Comparison of ENCODE assay signal across 10 cellular contexts in genomic region chr7:100825215-100825671, GRCh38. TPM values are rescaled to one million over a fixed set of nuclear protein-coding genes. Genes with fewer than 3 reads are reported as not detected.
DNase-seq lines count a peak whose midpoint lies in the region; ATAC-seq and TF ChIP-seq lines count a peak whose summit lies in the region.
"Had no signal": no experiment of that assay in that cellular context is flagged by ENCODE, and none has a peak within 500 bp of the region (broad histone marks: within the 10 kb centered on the region; RNA-seq: fewer than 3 reads in every experiment).

No MANE protein-coding gene starts in this region.

- no peak overlapping the region for H3T11ph ChIP-seq in H9 (ENCODE audit: low read length)

- H3K36me3 Mint-ChIP-seq in H9 (ENCODE audit: insufficient read depth in 1 of 3, low read depth in 3 of 3) = peaks cover 35 to 57% (median 56%) of the 10 kb centered on the region in 3 experiments; a peak in 6 of 7 replicates

- H3K4me1 ChIP-seq in H9 (ENCODE audit: insufficient read depth, low read length) (peaks cover 7% of the 10 kb centered on the region; the same call in 1 of the 2 replicates), colonic mucosa (no peaks in the 10 kb centered on the region), smooth muscle cell (ENCODE audit: low read depth) (peaks cover 4% of the 10 kb centered on the region)

- H3K27me3 Mint-ChIP-seq in H9 (ENCODE audit: low read depth) = no peaks in the 10 kb centered on the region; the same call in none of the 2 replicates

- no peak overlapping the region for H4K91ac ChIP-seq in H9 (ENCODE audit: insufficient read length, low read depth, low read length)

- H2BK20ac ChIP-seq in H9 (ENCODE audit: low read depth, low read length, poor library complexity, severe bottlenecking) = no peak overlapping the region

- peak overlapping the region; percentile 85 for H3K9ac ChIP-seq in H9 (ENCODE audit: extremely low read depth, insufficient read length, low read length)
- H3K9ac ChIP-seq in colonic mucosa (ENCODE audit: low read depth in 2 of 2, low read length in 2 of 2) = peak overlapping the region; percentile 66 to 80
- H3K9ac ChIP-seq in smooth muscle cell (ENCODE audit: low read depth) = no peak overlapping the region

- no peak overlapping the region for H2AK5ac ChIP-seq in H9 (ENCODE audit: insufficient read length, low read length)

- TF ChIP-seq CTCF in H9 (conservative IDR thresholded peaks at IDR 0.05) = no peak
- no peak for TF ChIP-seq CTCF in colonic mucosa (IDR thresholded peaks at IDR 0.05)
- no peak for TF ChIP-seq CTCF in smooth muscle cell (IDR thresholded peaks at IDR 0.05; ENCODE audit: borderline replicate concordance, insufficient read depth, poor library complexity, severe bottlenecking)
- TF ChIP-seq CTCF in GM13976 (IDR thresholded peaks at IDR 0.05; ENCODE audit: borderline replicate concordance, control extremely low read depth, extremely low read depth, insufficient read depth, missing control alignments) = no peak

- no peak overlapping the region for H2BK5ac ChIP-seq in H9 (ENCODE audit: insufficient read length, low read length)

- H3K4me1 Mint-ChIP-seq in H9 = peaks cover 22 to 36% of the 10 kb centered on the region in 2 experiments

- H3K4me2 ChIP-seq in H9 (ENCODE audit: insufficient read depth, insufficient read length, low read length) (peak overlapping the region; percentile 97), smooth muscle cell (peak overlapping the region; percentile 92)

- peaks cover 0 to 2% of the 10 kb centered on the region in 2 experiments; a peak in 2 of 5 replicates for H3K9me3 Mint-ChIP-seq in H9

- peak; percentile 35 for ATAC-seq in left colon

- WGBS in H9 (ENCODE audit: extremely low coverage, insufficient read length, low lambda C conversion rate) = no CpG with 5 or more reads among the region's 16 CpGs
- 15% methylated on average over 16 of the region's 16 CpGs for WGBS in smooth muscle cell (ENCODE audit: low lambda C conversion rate)

- H3K79me1 ChIP-seq in H9 (ENCODE audit: insufficient read depth, low read depth, low read length, poor library complexity, severe bottlenecking) = peaks cover 21% of the 10 kb centered on the region

- H3K27ac ChIP-seq in H9 (ENCODE audit: insufficient read length, low read depth, low read length) = no peak overlapping the region
- H3K27ac ChIP-seq in colonic mucosa = peak overlapping the region; percentile 53
- H3K27ac ChIP-seq in smooth muscle cell (ENCODE audit: low read depth) = no peak overlapping the region

- H4K5ac ChIP-seq in H9 (ENCODE audit: insufficient read length, low read depth, low read length) = no peak overlapping the region

- H3K79me2 ChIP-seq in H9 (ENCODE audit: insufficient read depth, low read length) = peaks cover 15% of the 10 kb centered on the region
- peaks cover 28% of the 10 kb centered on the region for H3K79me2 ChIP-seq in smooth muscle cell (ENCODE audit: low read depth)

- no peak overlapping the region for H3K56ac ChIP-seq in H9 (ENCODE audit: insufficient read length, low read depth, low read length)

- no peak overlapping the region for H3K18ac ChIP-seq in H9 (ENCODE audit: insufficient read length, low read depth, low read length)

- H3K4ac ChIP-seq in H9 (ENCODE audit: low read depth, low read length) = no peak overlapping the region

- H3K4me3 ChIP-seq in colonic mucosa = peak overlapping the region; percentile 58
- H3K4me3 ChIP-seq in smooth muscle cell = peak overlapping the region; percentile 94

- H2BK120ac ChIP-seq in H9 (ENCODE audit: low read depth, low read length, poor library complexity, severe bottlenecking) = no peak overlapping the region

- H3K36me3 ChIP-seq in colonic mucosa = no peaks in the 10 kb centered on the region
- no peaks in the 10 kb centered on the region for H3K36me3 ChIP-seq in smooth muscle cell (ENCODE audit: low read depth)

- no peak overlapping the region for H2BK15ac ChIP-seq in H9 (ENCODE audit: low read depth, low read length)

- H3K9me3 ChIP-seq in H9 (ENCODE audit: control insufficient read depth, low read depth, low read length) (no peaks in the 10 kb centered on the region), colonic mucosa (no peaks in the 10 kb centered on the region), smooth muscle cell (replicated peaks; ENCODE audit: low read depth) (no peaks in the 10 kb centered on the region)

- no peaks in the 10 kb centered on the region for H3F3A ChIP-seq in smooth muscle cell (ENCODE audit: low read depth)

- peak overlapping the region; percentile 90 to 100 for H3K4me3 Mint-ChIP-seq in H9

- H2AFZ ChIP-seq in H9 (ENCODE audit: low read length) (no peak overlapping the region), smooth muscle cell (ENCODE audit: low read depth) (no peak overlapping the region)

- no peak overlapping the region for H2BK12ac ChIP-seq in H9 (ENCODE audit: insufficient read length, low read depth, low read length)

- DNase-seq in H9 = no peak
- peak; percentile 51 for DNase-seq in colonic mucosa
- DNase-seq in left colon = no peak
- no peak for DNase-seq in smooth muscle cell (lab: John Stamatoyannopoulos, UW; ENCODE audit: unreplicated experiment)
- no peak for DNase-seq in cerebellum (ENCODE audit: low spot score)
- no peak for DNase-seq in epidermal melanocyte (ENCODE audit: insufficient read length, low spot score)
- no peak for DNase-seq in GM13976 (ENCODE audit: low spot score)
- DNase-seq in NCI-H1105 (lab: John Stamatoyannopoulos, UW) = no peak
- DNase-seq: dorsolateral prefrontal cortex, NCI-H187 treated with DMSO at 0.1 percent for 48 hours had no signal

- in situ Hi-C loops in GM13976 (cut with MboI; ENCODE audit: low sequenced_read_pairs, unreplicated experiment) = no loop called here

- intact Hi-C loops in colonic mucosa (cut with DNase I) = no loop called here
- intact Hi-C loops in left colon (cut with DNase I, micrococcal nuclease) = no loop called here

- no peak overlapping the region for H4K8ac ChIP-seq in H9 (replicated peaks; ENCODE audit: insufficient read length, low read depth, low read length)

- H3K14ac ChIP-seq in H9 (ENCODE audit: insufficient read depth, low read length) = no peak overlapping the region

- no peak overlapping the region for H3K23ac ChIP-seq in H9 (ENCODE audit: insufficient read length, low read depth, low read length)

- no peaks in the 10 kb centered on the region for H4K20me1 ChIP-seq in H9 (ENCODE audit: control insufficient read depth, insufficient read depth, insufficient read length)
- H4K20me1 ChIP-seq in smooth muscle cell (ENCODE audit: low read depth) = peaks cover 45% of the 10 kb centered on the region

- H3K27me3 ChIP-seq in H9 (ENCODE audit: insufficient read depth, low read length) (no peaks in the 10 kb centered on the region), colonic mucosa (no peaks in the 10 kb centered on the region), smooth muscle cell (ENCODE audit: low read depth) (no peaks in the 10 kb centered on the region)

- H3K27ac Mint-ChIP-seq in H9 = peak overlapping the region in 2 of 3 experiments; percentile 52 to 98; a peak in 3 of 7 replicates

- peaks cover 16% of the 10 kb centered on the region for H3K23me2 ChIP-seq in H9 (ENCODE audit: insufficient read length, low read depth, low read length, poor library complexity, severe bottlenecking)

RNA-seq across cellular contexts. Expression of gene EPHB4, which starts 2.1 kb away (rescaled TPM):
- total RNA-seq in H9 (2021) (132 and 135 TPM in 2 replicates), colonic mucosa (10 to 100 TPM; 43.1 to 75.9 TPM), left colon (10 to 100 TPM; 34.3 to 39.3 TPM), smooth muscle cell (45.4 and 49.4 TPM in 2 replicates), cerebellum (21.9 TPM)
- polyA plus RNA-seq in smooth muscle cell = 50.5 and 56.3 TPM in 2 replicates

RNA-seq across cellular contexts. Expression of gene SLC12A9, which starts 27.3 kb away (rescaled TPM):
- 42.3 and 43.0 TPM in 2 replicates for total RNA-seq in H9 (2021)
- total RNA-seq in colonic mucosa = 10 to 100 TPM; 24.1 to 35.9 TPM
- 10 to 100 TPM; 31.0 to 33.6 TPM for total RNA-seq in left colon
- 8.9 and 16.8 TPM in 2 replicates for total RNA-seq in smooth muscle cell
- polyA plus RNA-seq in smooth muscle cell = 12.1 and 17.8 TPM in 2 replicates
- total RNA-seq in cerebellum = 24.4 TPM

RNA-seq across cellular contexts. Expression of gene TRIP6, which starts 41.9 kb away (rescaled TPM):
- 120 and 122 TPM in 2 replicates for total RNA-seq in H9 (2021)
- total RNA-seq in colonic mucosa = 10 to 100 TPM; 34.8 to 40.2 TPM
- total RNA-seq in left colon = 10 to 100 TPM; 18.6 to 21.4 TPM
- total RNA-seq in smooth muscle cell = 41.9 and 46.8 TPM in 2 replicates
- polyA plus RNA-seq in smooth muscle cell = 65.6 and 87.0 TPM in 2 replicates
- 7.6 TPM for total RNA-seq in cerebellum

RNA-seq across cellular contexts. Expression of gene SRRT, which starts 49.7 kb away (rescaled TPM):
- total RNA-seq in H9 (2021) (373 and 382 TPM in 2 replicates), colonic mucosa (100 to 1,000 TPM; 114 to 204 TPM), left colon (100 to 1,000 TPM in 1 of 2 donors, 10 to 100 TPM in 1; 85.9 to 116 TPM), smooth muscle cell (17.8 and 32.1 TPM in 2 replicates), cerebellum (34.2 TPM)
- polyA plus RNA-seq in smooth muscle cell = 63.6 and 87.5 TPM in 2 replicates
